Comparison of ENCODE assay signal across 26 cellular contexts in genomic region chr1:9672444-9672843, GRCh38. TPM values are rescaled to one million over a fixed set of nuclear protein-coding genes. Genes with fewer than 3 reads are reported as not detected.
DNase-seq lines count a peak whose midpoint lies in the region; ATAC-seq and TF ChIP-seq lines count a peak whose summit lies in the region.
"Had no signal": no experiment of that assay in that cellular context is flagged by ENCODE, and none has a peak within 500 bp of the region (broad histone marks: within the 10 kb centered on the region; RNA-seq: fewer than 3 reads in every experiment).

No MANE protein-coding gene starts in this region.

- peaks cover 50 to 86% of the 10 kb centered on the region in 2 donors for H3K36me3 Mint-ChIP-seq in CD14-positive monocyte
- H3K36me3 Mint-ChIP-seq in CD4-positive, alpha-beta T cell (ENCODE audit: low read depth), result peaks cover 84% of the 10 kb centered on the region
- H3K36me3 Mint-ChIP-seq in activated naive CD4-positive, alpha-beta T cell treated with anti-CD3 and anti-CD28 coated beads, Interleukin-2, amount 50 U/mL, for 72 hours, result peaks cover 10 to 56% of the 10 kb centered on the region in 2 donors
- peaks cover 7 to 40% (median 24%) of the 10 kb centered on the region in 5 donors for H3K36me3 Mint-ChIP-seq in naive thymus-derived CD4-positive, alpha-beta T cell

- intact Hi-C loops in CD14-positive monocyte (cut with micrococcal nuclease) (no loop called here), adrenal gland (cut with DNase I) (no loop called here)
- intact Hi-C loops in CD4-positive, alpha-beta T cell (cut with DNase I, micrococcal nuclease), result no loop called here
- intact Hi-C loops in naive thymus-derived CD4-positive, alpha-beta T cell (cut with micrococcal nuclease), result no loop called here

- no peak for TF ChIP-seq CTCF in CD14-positive monocyte (IDR thresholded peaks at IDR 0.05)
- TF ChIP-seq CTCF in CD4-positive, alpha-beta T cell (IDR thresholded peaks at IDR 0.05), result no peak
- no peak for TF ChIP-seq CTCF in adrenal gland (IDR thresholded peaks at IDR 0.05)

- H3K9me3 Mint-ChIP-seq in CD14-positive monocyte, result no peaks in the 10 kb centered on the region
- no peaks in the 10 kb centered on the region for H3K9me3 Mint-ChIP-seq in CD4-positive, alpha-beta T cell
- H3K9me3 Mint-ChIP-seq in activated naive CD4-positive, alpha-beta T cell treated with anti-CD3 and anti-CD28 coated beads, Interleukin-2, amount 50 U/mL, for 72 hours, result no peaks in the 10 kb centered on the region
- peaks cover 0 to 3% (median 0%) of the 10 kb centered on the region in 11 donors for H3K9me3 Mint-ChIP-seq in naive thymus-derived CD4-positive, alpha-beta T cell
- H3K9me3 Mint-ChIP-seq: naive B cell had no signal

- DNase-seq in CD14-positive monocyte (ENCODE audit: low spot score) (no peak), adrenal gland (no peak), NCI-H146 treated with DMSO at 0.1 percent for 48 hours (lab: John Stamatoyannopoulos, UW; ENCODE audit: unreplicated experiment) (no peak), NCI-H2227 (lab: John Stamatoyannopoulos, UW; ENCODE audit: unreplicated experiment) (no peak)
- DNase-seq in CD4-positive, alpha-beta T cell, result no peak
- no peak for DNase-seq in activated naive CD4-positive, alpha-beta T cell treated with anti-CD3 and anti-CD28 coated beads, Interleukin-2, amount 50 U/mL, for 72 hours (ENCODE audit: low spot score in 2 of 2)
- DNase-seq in naive thymus-derived CD4-positive, alpha-beta T cell, result no peak
- DNase-seq: activated CD8-positive, alpha-beta memory T cell treated with anti-CD3 and anti-CD28 coated beads, Interleukin-2, amount 50 U/mL, for 4 hours; activated effector memory CD4-positive, alpha-beta T cell treated with Interleukin-2 at 50 U/mL for 16 hours; gastrocnemius medialis; MG63; midbrain; naive B cell; NCI-H1105 treated with DMSO at 0.1 percent for 48 hours; NCI-H1930; NCI-H2171 treated with DMSO at 0.1 percent for 48 hours; NCI-H510A treated with DMSO at 0.1 percent for 48 hours; occipital lobe; right lobe of liver; SIG-M5; spleen; stimulated activated CD8-positive, alpha-beta memory T cell treated with anti-CD3 and anti-CD28 coated beads, Interleukin-4, amount 100 ng/mL, for 48 hours; T1000 had no signal

- no peak overlapping the region for H3K4me3 ChIP-seq in naive thymus-derived CD4-positive, alpha-beta T cell (ENCODE audit: low read length)
- no peak overlapping the region for H3K4me3 ChIP-seq in adrenal gland
- H3K4me3 ChIP-seq: gastrocnemius medialis, MG63, prostate gland, right lobe of liver, spleen, tibial nerve had no signal

- H3K4me3 Mint-ChIP-seq in CD14-positive monocyte, result no peak overlapping the region
- no peak overlapping the region for H3K4me3 Mint-ChIP-seq in CD4-positive, alpha-beta T cell
- peak overlapping the region in 3 of 10 donors; percentile 16 to 42 (median 26) for H3K4me3 Mint-ChIP-seq in naive thymus-derived CD4-positive, alpha-beta T cell
- H3K4me3 Mint-ChIP-seq: naive B cell had no signal

- no peaks in the 10 kb centered on the region for H3K9me3 ChIP-seq in CD4-positive, alpha-beta T cell (ENCODE audit: control insufficient read depth, low read length)
- H3K9me3 ChIP-seq in naive thymus-derived CD4-positive, alpha-beta T cell (ENCODE audit: control insufficient read depth in 2 of 3, low read length in 3 of 3), result no peaks in the 10 kb centered on the region
- H3K9me3 ChIP-seq in adrenal gland (replicated peaks in 1 of 3), result no peaks in the 10 kb centered on the region
- H3K9me3 ChIP-seq: gastrocnemius medialis, MG63, prostate gland, right lobe of liver, spleen, tibial nerve had no signal

- H3K36me3 ChIP-seq in naive thymus-derived CD4-positive, alpha-beta T cell (ENCODE audit: control insufficient read depth in 2 of 3, insufficient read depth in 3 of 3, low read length in 3 of 3), result peaks cover 3 to 75% (median 5%) of the 10 kb centered on the region in 3 experiments
- no peaks in the 10 kb centered on the region for H3K36me3 ChIP-seq in adrenal gland (replicated peaks in 1 of 2)
- H3K36me3 ChIP-seq: gastrocnemius medialis, MG63, prostate gland, right lobe of liver, tibial nerve had no signal

- 83 to 95% (median 87%) methylated on average over 5 of the region's 5 CpGs for WGBS in adrenal gland, 4 donors

- no peaks in the 10 kb centered on the region for H3K27me3 Mint-ChIP-seq in CD14-positive monocyte (ENCODE audit: low read depth in 3 of 3)
- H3K27me3 Mint-ChIP-seq in CD4-positive, alpha-beta T cell, result no peaks in the 10 kb centered on the region
- no peaks in the 10 kb centered on the region for H3K27me3 Mint-ChIP-seq in naive thymus-derived CD4-positive, alpha-beta T cell
- H3K27me3 Mint-ChIP-seq: naive B cell had no signal

- peaks cover 40% of the 10 kb centered on the region for H3K4me1 Mint-ChIP-seq in CD14-positive monocyte
- H3K4me1 Mint-ChIP-seq in CD4-positive, alpha-beta T cell (ENCODE audit: low read depth), result peaks cover 70% of the 10 kb centered on the region
- peaks cover 50 to 89% (median 79%) of the 10 kb centered on the region in 7 donors for H3K4me1 Mint-ChIP-seq in naive thymus-derived CD4-positive, alpha-beta T cell

- TF ChIP-seq POLR2A in adrenal gland (IDR thresholded peaks at IDR 0.05), result no peak

- H3K27me3 ChIP-seq in CD4-positive, alpha-beta T cell (ENCODE audit: control insufficient read depth, insufficient read depth, low read length), result no peaks in the 10 kb centered on the region
- H3K27me3 ChIP-seq in naive thymus-derived CD4-positive, alpha-beta T cell (ENCODE audit: control insufficient read depth in 2 of 2, insufficient read depth in 2 of 2, low read length in 2 of 2), result no peaks in the 10 kb centered on the region
- no peaks in the 10 kb centered on the region for H3K27me3 ChIP-seq in adrenal gland
- H3K27me3 ChIP-seq: MG63, right lobe of liver, spleen had no signal

- POLR2A ChIA-PET in CD4-positive, alpha-beta T cell (lab: Charles Lee), result interaction anchor here (0.6 to 5.2 kb wide), 7 partner anchors 9 to 46 kb away, joined by 3 to 43 read pairs (median 5); partner anchors contain the start of gene PIK3CD
- POLR2A ChIA-PET in naive thymus-derived CD4-positive, alpha-beta T cell (lab: Charles Lee), result interaction anchor here (0.5 to 2.4 kb wide), 6 partner anchors 9 to 266 kb away, joined by 3 to 18 read pairs (median 4); partner anchors contain the start of gene PIK3CD

- H3K27ac ChIP-seq in CD4-positive, alpha-beta T cell (ENCODE audit: low read depth, low read length), result no peak overlapping the region
- no peak overlapping the region for H3K27ac ChIP-seq in naive thymus-derived CD4-positive, alpha-beta T cell (ENCODE audit: low read depth, low read length)
- no peak overlapping the region for H3K27ac ChIP-seq in adrenal gland
- H3K27ac ChIP-seq: gastrocnemius medialis, KMS-11, prostate gland, right lobe of liver, spleen, tibial nerve had no signal

- H3K4me1 ChIP-seq in naive thymus-derived CD4-positive, alpha-beta T cell (ENCODE audit: control insufficient read depth in 2 of 2, insufficient read depth in 2 of 2, low read length in 2 of 2), result peaks cover 35 to 39% of the 10 kb centered on the region in 2 donors
- no peaks in the 10 kb centered on the region for H3K4me1 ChIP-seq in adrenal gland (replicated peaks in 1 of 2)
- H3K4me1 ChIP-seq: gastrocnemius medialis, prostate gland, right lobe of liver, tibial nerve had no signal

- ATAC-seq in CD4-positive, alpha-beta T cell (ENCODE audit: poor library complexity), result no peak
- no peak for ATAC-seq in activated naive CD4-positive, alpha-beta T cell treated with anti-CD3 and anti-CD28 coated beads, Interleukin-2, amount 50 U/mL, for 72 hours
- ATAC-seq in naive thymus-derived CD4-positive, alpha-beta T cell, result no peak
- ATAC-seq: gastrocnemius medialis, right lobe of liver had no signal

- CTCF ChIA-PET in CD4-positive, alpha-beta T cell (lab: Charles Lee), result interaction anchor here (1.2 to 3.5 kb wide), 2 partner anchors 45 to 49 kb away, joined by 3 to 14 read pairs; no protein-coding TSS in a partner anchor
- CTCF ChIA-PET in naive thymus-derived CD4-positive, alpha-beta T cell (lab: Charles Lee), result interaction anchor here (0.8 to 1.1 kb wide), 4 partner anchors 15 to 44 kb away, joined by 3 to 4 read pairs (median 4); no protein-coding TSS in a partner anchor

- peak overlapping the region in 4 of 7 donors; percentile 7 to 64 (median 45) for H3K27ac Mint-ChIP-seq in CD14-positive monocyte
- peak overlapping the region; percentile 80 for H3K27ac Mint-ChIP-seq in CD4-positive, alpha-beta T cell
- peak overlapping the region; percentile 88 to 94 for H3K27ac Mint-ChIP-seq in activated naive CD4-positive, alpha-beta T cell treated with anti-CD3 and anti-CD28 coated beads, Interleukin-2, amount 50 U/mL, for 72 hours
- H3K27ac Mint-ChIP-seq in naive thymus-derived CD4-positive, alpha-beta T cell, result peak overlapping the region in 5 of 9 donors; percentile 36 to 87 (median 60)

RNA-seq across cellular contexts. Expression of gene PIK3CD, which starts 20.9 kb away (rescaled TPM):
- polyA plus RNA-seq in CD14-positive monocyte (10 to 100 TPM; 33.2 to 52.2 TPM), adrenal gland (1 to 10 TPM; 1.8 to 9.3 (median 2.9) TPM)
- total RNA-seq in CD4-positive, alpha-beta T cell, result 100 to 1,000 TPM; 202 to 213 TPM
- 100 to 1,000 TPM; 118 to 138 TPM for total RNA-seq in activated naive CD4-positive, alpha-beta T cell treated with anti-CD3 and anti-CD28 coated beads, Interleukin-2, amount 50 U/mL, for 72 hours
- 100 to 1,000 TPM; 269 to 313 (median 283) TPM for total RNA-seq in naive thymus-derived CD4-positive, alpha-beta T cell
- 100 to 1,000 TPM in 1 of 2 donors, 10 to 100 TPM in 1; 74.9 to 174 TPM for polyA plus RNA-seq in naive thymus-derived CD4-positive, alpha-beta T cell
- total RNA-seq in adrenal gland, result 10 to 100 TPM in 4 of 8 donors, 1 to 10 TPM in 4; 3.9 to 16.4 (median 10.6) TPM

Comparison
In these comparisons a context has a peak if more than half of its experiments do, and no peak if none do; other contexts are left out.
1. RNA of gene PIK3CD, which starts 20.9 kb away (total RNA-seq): 269 to 313 TPM in naive thymus-derived CD4-positive, alpha-beta T cell, 202 to 213 TPM in CD4-positive, alpha-beta T cell and 118 to 138 TPM in activated naive CD4-positive, alpha-beta T cell treated with anti-CD3 and anti-CD28 coated beads, Interleukin-2, amount 50 U/mL, for 72 hours; 3.9 to 16.4 TPM in adrenal gland; every median in the first group is over 4 times any median in the second.
2. Peak in every context shown above with its lines, with median percentiles within 50 percentile points of each other: H3K27ac Mint-ChIP-seq.